In the genomic region with DNA sequence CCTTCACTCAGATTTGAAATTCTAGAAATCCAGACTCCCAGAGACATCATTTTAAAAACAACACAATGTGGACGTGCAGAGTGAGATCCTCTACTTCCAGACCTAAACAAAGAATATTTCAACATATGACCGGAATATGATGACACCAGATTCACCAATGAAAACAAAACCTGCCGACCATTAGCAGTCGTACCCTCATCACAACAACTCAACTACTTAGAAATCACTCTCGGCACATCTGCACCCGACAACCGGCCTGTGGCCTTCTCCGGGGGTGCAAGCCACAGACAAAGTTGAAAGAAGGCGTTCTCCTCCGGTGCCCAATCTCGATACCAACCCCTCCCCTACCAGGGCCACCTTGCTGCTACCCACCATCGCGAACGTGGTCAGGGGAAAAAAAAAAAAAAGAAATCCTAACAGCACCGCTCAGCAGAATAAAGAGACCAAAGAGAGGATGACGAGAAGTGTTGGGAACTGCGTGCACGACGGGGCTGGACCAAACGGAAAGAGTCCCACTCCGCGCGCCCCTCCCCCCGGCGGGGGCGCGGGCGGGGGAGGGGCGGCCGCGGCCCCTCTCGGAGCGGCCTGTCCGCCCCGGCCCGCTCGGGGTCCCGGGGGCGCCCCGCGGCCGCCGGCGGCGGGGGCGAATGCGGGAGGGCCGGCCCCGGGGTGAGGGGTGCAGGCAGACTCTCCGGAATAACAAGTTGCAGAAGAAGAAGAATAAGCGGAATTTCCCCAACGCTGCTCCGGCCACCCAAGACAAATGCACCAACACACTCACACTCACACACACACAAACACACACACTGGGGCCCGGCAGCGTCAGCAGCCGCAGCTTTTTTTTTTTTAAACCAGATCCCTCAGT, we compare ENCODE assay signal across 1 cellular context.
TF ChIP-seq lines count a peak whose summit lies in the region.

No MANE protein-coding gene starts in this region.

TF ChIP-seq in K562, 482 proteins besides CTCF, POLR2A, EP300 and RAD21 (continued from another document and continues in another):
- TF ChIP-seq, protein P1, sequence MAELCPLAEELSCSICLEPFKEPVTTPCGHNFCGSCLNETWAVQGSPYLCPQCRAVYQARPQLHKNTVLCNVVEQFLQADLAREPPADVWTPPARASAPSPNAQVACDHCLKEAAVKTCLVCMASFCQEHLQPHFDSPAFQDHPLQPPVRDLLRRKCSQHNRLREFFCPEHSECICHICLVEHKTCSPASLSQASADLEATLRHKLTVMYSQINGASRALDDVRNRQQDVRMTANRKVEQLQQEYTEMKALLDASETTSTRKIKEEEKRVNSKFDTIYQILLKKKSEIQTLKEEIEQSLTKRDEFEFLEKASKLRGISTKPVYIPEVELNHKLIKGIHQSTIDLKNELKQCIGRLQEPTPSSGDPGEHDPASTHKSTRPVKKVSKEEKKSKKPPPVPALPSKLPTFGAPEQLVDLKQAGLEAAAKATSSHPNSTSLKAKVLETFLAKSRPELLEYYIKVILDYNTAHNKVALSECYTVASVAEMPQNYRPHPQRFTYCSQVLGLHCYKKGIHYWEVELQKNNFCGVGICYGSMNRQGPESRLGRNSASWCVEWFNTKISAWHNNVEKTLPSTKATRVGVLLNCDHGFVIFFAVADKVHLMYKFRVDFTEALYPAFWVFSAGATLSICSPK (IDR thresholded peaks at IDR 0.05; ENCODE audit: borderline replicate concordance) = 0 out of 2 replicates have a peak, but pooled peaks have one; percentile 64
- TF ChIP-seq, protein P2, sequence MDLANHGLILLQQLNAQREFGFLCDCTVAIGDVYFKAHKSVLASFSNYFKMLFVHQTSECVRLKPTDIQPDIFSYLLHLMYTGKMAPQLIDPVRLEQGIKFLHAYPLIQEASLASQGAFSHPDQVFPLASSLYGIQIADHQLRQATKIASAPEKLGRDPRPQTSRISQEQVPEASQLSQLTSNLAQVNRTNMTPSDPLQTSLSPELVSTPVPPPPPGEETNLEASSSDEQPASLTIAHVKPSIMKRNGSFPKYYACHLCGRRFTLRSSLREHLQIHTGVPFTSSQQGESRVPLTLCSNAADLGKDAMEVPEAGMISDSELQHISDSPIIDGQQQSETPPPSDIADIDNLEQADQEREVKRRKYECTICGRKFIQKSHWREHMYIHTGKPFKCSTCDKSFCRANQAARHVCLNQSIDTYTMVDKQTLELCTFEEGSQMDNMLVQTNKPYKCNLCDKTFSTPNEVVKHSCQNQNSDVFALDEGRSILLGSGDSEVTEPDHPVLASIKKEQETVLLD (IDR thresholded peaks at IDR 0.05) = 0 out of 2 replicates have a peak, but pooled peaks have one; percentile 37
- TF ChIP-seq ZBED1 (IDR thresholded peaks at IDR 0.05) (no peak), BDP1 (IDR thresholded peaks at IDR 0.05; ENCODE audit: insufficient read depth, insufficient read length) (no peak), ZNF140 (CRISPR knock-in tag; IDR thresholded peaks at IDR 0.05) (no peak), ZC3H8 (IDR thresholded peaks at IDR 0.05) (no peak), KAT2B (IDR thresholded peaks at IDR 0.05; ENCODE audit: low read depth, low read length) (no peak), CHD4 (IDR thresholded peaks at IDR 0.05; ENCODE audit: insufficient read depth, insufficient replicate concordance, low read depth, low read length, poor library complexity, severe bottlenecking) (no peak), STAT5B (CRISPR knock-in tag; IDR thresholded peaks at IDR 0.05) (no peak), ARNT (IDR thresholded peaks at IDR 0.05) (no peak), RBM17 (IDR thresholded peaks at IDR 0.05; ENCODE audit: borderline replicate concordance, low read depth, low read length) (no peak), HNRNPL (IDR thresholded peaks at IDR 0.05; ENCODE audit: low read depth, low read length) (no peak), SMARCC2 (IDR thresholded peaks at IDR 0.05; ENCODE audit: low read depth) (no peak), CBX2 (IDR thresholded peaks at IDR 0.05; ENCODE audit: insufficient read depth, low read length, poor library complexity, severe bottlenecking) (no peak), FOXK1 (CRISPR knock-in tag; IDR thresholded peaks at IDR 0.05; ENCODE audit: borderline replicate concordance) (no peak), RBM15 (IDR thresholded peaks at IDR 0.05; ENCODE audit: insufficient read depth, low read length) (no peak), PYGO2 (tag; IDR thresholded peaks at IDR 0.05) (no peak), ZNF384 (IDR thresholded peaks at IDR 0.05; ENCODE audit: low read depth, low read length) (peak; percentile 59), HMGN3 (IDR thresholded peaks at IDR 0.05; ENCODE audit: borderline replicate concordance, extremely low read depth, insufficient read length, low read depth, low read length) (peak; percentile 64), ZNF507 (tag; conservative IDR thresholded peaks at IDR 0.05) (no peak), ZEB2 (IDR thresholded peaks at IDR 0.05) (no peak), GABPA (tag; conservative IDR thresholded peaks at IDR 0.05; ENCODE audit: low read depth) (no peak; the same call in 1 of the 2 replicates), POLR2B (IDR thresholded peaks at IDR 0.05; ENCODE audit: low read depth, partially characterized antibody) (peak; percentile 53), MXI1 (IDR thresholded peaks at IDR 0.05; ENCODE audit: low read depth, low read length) (no peak), SIRT6 (IDR thresholded peaks at IDR 0.05; ENCODE audit: low read depth, low read length) (no peak), ATF1 (CRISPR knock-in tag; IDR thresholded peaks at IDR 0.05) (no peak), ATF1 (tag; IDR thresholded peaks at IDR 0.05) (peak; percentile 27; the same call in 1 of the 2 replicates), THRAP3 (IDR thresholded peaks at IDR 0.05; ENCODE audit: borderline replicate concordance) (no peak), MED1 (CRISPR knock-in tag; IDR thresholded peaks at IDR 0.05; ENCODE audit: borderline replicate concordance) (no peak), PHF8 (IDR thresholded peaks at IDR 0.05; ENCODE audit: borderline replicate concordance, low read length) (peak; percentile 45; the same call in 1 of the 2 replicates), ZNF57 (CRISPR knock-in tag; IDR thresholded peaks at IDR 0.05) (no peak), ZNF785 (CRISPR knock-in tag; IDR thresholded peaks at IDR 0.05) (no peak), TEAD1 (CRISPR knock-in tag; IDR thresholded peaks at IDR 0.05) (no peak), NFE2 (IDR thresholded peaks at IDR 0.05; ENCODE audit: low read depth) (no peak), LEF1 (IDR thresholded peaks at IDR 0.05) (no peak), SAFB2 (IDR thresholded peaks at IDR 0.05; ENCODE audit: borderline replicate concordance, low read depth, low read length, severe bottlenecking) (no peak)
- TF ChIP-seq, protein P3, sequence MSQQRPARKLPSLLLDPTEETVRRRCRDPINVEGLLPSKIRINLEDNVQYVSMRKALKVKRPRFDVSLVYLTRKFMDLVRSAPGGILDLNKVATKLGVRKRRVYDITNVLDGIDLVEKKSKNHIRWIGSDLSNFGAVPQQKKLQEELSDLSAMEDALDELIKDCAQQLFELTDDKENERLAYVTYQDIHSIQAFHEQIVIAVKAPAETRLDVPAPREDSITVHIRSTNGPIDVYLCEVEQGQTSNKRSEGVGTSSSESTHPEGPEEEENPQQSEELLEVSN (IDR thresholded peaks at IDR 0.05; ENCODE audit: borderline replicate concordance in 1 of 2, extremely low read depth in 1 of 2, insufficient read depth in 1 of 2, insufficient read length in 1 of 2, low read depth in 1 of 2, low read length in 1 of 2, poor library complexity in 1 of 2, severe bottlenecking in 1 of 2) = no peak
- TF ChIP-seq, protein P4, sequence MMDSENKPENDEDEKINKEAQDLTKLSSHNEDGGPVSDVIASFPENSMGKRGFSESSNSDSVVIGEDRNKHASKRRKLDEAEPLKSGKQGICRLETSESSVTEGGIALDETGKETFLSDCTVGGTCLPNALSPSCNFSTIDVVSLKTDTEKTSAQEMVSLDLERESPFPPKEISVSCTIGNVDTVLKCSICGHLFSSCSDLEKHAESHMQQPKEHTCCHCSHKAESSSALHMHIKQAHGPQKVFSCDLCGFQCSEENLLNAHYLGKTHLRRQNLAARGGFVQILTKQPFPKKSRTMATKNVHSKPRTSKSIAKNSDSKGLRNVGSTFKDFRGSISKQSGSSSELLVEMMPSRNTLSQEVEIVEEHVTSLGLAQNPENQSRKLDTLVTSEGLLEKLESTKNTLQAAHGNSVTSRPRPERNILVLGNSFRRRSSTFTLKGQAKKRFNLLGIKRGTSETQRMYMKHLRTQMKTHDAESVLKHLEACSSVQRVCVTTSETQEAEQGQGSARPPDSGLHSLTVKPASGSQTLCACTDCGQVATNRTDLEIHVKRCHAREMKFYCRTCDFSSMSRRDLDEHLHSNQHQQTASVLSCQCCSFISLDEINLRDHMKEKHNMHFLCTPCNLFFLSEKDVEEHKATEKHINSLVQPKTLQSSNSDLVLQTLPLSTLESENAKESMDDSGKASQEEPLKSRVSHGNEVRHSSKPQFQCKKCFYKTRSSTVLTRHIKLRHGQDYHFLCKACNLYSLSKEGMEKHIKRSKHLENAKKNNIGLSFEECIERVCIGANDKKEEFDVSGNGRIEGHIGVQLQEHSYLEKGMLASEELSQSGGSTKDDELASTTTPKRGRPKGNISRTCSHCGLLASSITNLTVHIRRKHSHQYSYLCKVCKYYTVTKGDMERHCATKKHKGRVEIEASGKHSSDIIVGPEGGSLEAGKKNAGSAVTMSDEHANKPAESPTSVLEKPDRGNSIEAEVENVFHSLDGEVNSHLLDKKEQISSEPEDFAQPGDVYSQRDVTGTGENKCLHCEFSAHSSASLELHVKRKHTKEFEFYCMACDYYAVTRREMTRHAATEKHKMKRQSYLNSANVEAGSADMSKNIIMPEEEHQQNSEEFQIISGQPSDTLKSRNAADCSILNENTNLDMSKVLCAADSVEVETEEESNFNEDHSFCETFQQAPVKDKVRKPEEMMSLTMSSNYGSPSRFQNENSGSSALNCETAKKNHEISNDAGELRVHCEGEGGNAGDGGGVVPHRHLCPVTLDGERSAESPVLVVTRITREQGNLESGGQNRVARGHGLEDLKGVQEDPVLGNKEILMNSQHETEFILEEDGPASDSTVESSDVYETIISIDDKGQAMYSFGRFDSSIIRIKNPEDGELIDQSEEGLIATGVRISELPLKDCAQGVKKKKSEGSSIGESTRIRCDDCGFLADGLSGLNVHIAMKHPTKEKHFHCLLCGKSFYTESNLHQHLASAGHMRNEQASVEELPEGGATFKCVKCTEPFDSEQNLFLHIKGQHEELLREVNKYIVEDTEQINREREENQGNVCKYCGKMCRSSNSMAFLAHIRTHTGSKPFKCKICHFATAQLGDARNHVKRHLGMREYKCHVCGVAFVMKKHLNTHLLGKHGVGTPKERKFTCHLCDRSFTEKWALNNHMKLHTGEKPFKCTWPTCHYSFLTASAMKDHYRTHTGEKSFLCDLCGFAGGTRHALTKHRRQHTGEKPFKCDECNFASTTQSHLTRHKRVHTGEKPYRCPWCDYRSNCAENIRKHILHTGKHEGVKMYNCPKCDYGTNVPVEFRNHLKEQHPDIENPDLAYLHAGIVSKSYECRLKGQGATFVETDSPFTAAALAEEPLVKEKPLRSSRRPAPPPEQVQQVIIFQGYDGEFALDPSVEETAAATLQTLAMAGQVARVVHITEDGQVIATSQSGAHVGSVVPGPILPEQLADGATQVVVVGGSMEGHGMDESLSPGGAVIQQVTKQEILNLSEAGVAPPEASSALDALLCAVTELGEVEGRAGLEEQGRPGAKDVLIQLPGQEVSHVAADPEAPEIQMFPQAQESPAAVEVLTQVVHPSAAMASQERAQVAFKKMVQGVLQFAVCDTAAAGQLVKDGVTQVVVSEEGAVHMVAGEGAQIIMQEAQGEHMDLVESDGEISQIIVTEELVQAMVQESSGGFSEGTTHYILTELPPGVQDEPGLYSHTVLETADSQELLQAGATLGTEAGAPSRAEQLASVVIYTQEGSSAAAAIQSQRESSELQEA (IDR thresholded peaks at IDR 0.05; ENCODE audit: low read depth) = no peak
- TF ChIP-seq, protein P5, sequence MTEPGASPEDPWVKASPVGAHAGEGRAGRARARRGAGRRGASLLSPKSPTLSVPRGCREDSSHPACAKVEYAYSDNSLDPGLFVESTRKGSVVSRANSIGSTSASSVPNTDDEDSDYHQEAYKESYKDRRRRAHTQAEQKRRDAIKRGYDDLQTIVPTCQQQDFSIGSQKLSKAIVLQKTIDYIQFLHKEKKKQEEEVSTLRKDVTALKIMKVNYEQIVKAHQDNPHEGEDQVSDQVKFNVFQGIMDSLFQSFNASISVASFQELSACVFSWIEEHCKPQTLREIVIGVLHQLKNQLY (CRISPR knock-in tag; conservative IDR thresholded peaks at IDR 0.05) = no peak
- TF ChIP-seq, protein P6, sequence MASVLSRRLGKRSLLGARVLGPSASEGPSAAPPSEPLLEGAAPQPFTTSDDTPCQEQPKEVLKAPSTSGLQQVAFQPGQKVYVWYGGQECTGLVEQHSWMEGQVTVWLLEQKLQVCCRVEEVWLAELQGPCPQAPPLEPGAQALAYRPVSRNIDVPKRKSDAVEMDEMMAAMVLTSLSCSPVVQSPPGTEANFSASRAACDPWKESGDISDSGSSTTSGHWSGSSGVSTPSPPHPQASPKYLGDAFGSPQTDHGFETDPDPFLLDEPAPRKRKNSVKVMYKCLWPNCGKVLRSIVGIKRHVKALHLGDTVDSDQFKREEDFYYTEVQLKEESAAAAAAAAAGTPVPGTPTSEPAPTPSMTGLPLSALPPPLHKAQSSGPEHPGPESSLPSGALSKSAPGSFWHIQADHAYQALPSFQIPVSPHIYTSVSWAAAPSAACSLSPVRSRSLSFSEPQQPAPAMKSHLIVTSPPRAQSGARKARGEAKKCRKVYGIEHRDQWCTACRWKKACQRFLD (CRISPR knock-in tag; IDR thresholded peaks at IDR 0.05) = no peak
- TF ChIP-seq, protein P7, sequence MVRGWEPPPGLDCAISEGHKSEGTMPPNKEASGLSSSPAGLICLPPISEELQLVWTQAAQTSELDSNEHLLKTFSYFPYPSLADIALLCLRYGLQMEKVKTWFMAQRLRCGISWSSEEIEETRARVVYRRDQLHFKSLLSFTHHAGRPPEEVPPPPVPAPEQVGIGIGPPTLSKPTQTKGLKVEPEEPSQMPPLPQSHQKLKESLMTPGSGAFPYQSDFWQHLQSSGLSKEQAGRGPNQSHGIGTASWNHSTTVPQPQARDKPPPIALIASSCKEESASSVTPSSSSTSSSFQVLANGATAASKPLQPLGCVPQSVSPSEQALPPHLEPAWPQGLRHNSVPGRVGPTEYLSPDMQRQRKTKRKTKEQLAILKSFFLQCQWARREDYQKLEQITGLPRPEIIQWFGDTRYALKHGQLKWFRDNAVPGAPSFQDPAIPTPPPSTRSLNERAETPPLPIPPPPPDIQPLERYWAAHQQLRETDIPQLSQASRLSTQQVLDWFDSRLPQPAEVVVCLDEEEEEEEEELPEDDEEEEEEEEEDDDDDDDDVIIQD (CRISPR knock-in tag; IDR thresholded peaks at IDR 0.05) = no peak
- TF ChIP-seq, protein P8, sequence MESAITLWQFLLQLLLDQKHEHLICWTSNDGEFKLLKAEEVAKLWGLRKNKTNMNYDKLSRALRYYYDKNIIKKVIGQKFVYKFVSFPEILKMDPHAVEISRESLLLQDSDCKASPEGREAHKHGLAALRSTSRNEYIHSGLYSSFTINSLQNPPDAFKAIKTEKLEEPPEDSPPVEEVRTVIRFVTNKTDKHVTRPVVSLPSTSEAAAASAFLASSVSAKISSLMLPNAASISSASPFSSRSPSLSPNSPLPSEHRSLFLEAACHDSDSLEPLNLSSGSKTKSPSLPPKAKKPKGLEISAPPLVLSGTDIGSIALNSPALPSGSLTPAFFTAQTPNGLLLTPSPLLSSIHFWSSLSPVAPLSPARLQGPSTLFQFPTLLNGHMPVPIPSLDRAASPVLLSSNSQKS (CRISPR knock-in tag; IDR thresholded peaks at IDR 0.05) = no peak
